In genomic region chr2:188293601-188294482, GRCh38 we compare ENCODE assay signal across 8 cellular contexts. TPM values are rescaled to one million over a fixed set of nuclear protein-coding genes. Genes with fewer than 3 reads are reported as not detected.
DNase-seq lines count a peak whose midpoint lies in the region; ATAC-seq, FAIRE-seq and TF ChIP-seq lines count a peak whose summit lies in the region.

No MANE protein-coding gene starts in this region.

- DNase-seq in AG09319 (ENCODE audit: extremely low read depth, low read depth) (peak; percentile 46), NCI-H1105 (lab: John Stamatoyannopoulos, UW) (peak; percentile 65), K562 (ENCODE audit: extremely low read depth in 1 of 4, low spot score in 3 of 4) (peak; percentile 17 to 67 (median 26)), small intestine (peak; percentile 76), cerebellum (ENCODE audit: low spot score) (no peak)

- H3K9me1 ChIP-seq in K562 (ENCODE audit: control insufficient read depth, insufficient read depth, low read length) = no peaks in the 10 kb centered on the region

- H3K36me3 ChIP-seq in K562 (ENCODE audit: control insufficient read depth, insufficient read depth, low read length) (no peaks in the 10 kb centered on the region), small intestine (ENCODE audit: control insufficient read depth in 2 of 2, insufficient read depth in 2 of 2, low read length in 2 of 2) (no peaks in the 10 kb centered on the region)

- TF ChIP-seq CTCF in AG09319 (IDR thresholded peaks at IDR 0.05; ENCODE audit: low read depth, low read length) (no peak), K562 (IDR thresholded peaks at IDR 0.05 in 2 of 3, conservative IDR thresholded peaks at IDR 0.05 in 1 of 3; ENCODE audit: insufficient read depth in 2 of 3, low read depth in 1 of 3, low read length in 3 of 3) (no peak)

- 0% methylated on average over 10 of the region's 10 CpGs for WGBS in K562 (ENCODE audit: insufficient coverage, low coverage, missing lambda C conversion rate)
- WGBS in small intestine, 3 donors = 7 to 25% (median 19%) methylated on average over 10 of the region's 10 CpGs

- peak overlapping the region; percentile 99 for H3K4me2 ChIP-seq in K562 (ENCODE audit: insufficient read depth, low read length)

- peak overlapping the region; percentile 75 for H3K4me3 ChIP-seq in K562
- H3K4me3 ChIP-seq in iPS-18c (ENCODE audit: insufficient read depth, low read depth, low read length) = peak overlapping the region; percentile 93
- H3K4me3 ChIP-seq in small intestine (ENCODE audit: low read depth in 1 of 2, low read length in 2 of 2) = peak overlapping the region in 1 of 2 donors; percentile 88

- H3K27me3 ChIP-seq in K562 (ENCODE audit: control insufficient read depth in 2 of 2, insufficient read depth in 2 of 2, low read length in 2 of 2) = no peaks in the 10 kb centered on the region
- H3K27me3 ChIP-seq in small intestine (ENCODE audit: control insufficient read depth in 2 of 2, insufficient read depth in 2 of 2, low read length in 2 of 2) = no peaks in the 10 kb centered on the region

- H4K20me1 ChIP-seq in K562 (replicated peaks; ENCODE audit: control insufficient read depth, insufficient read depth, low read length) = no peaks in the 10 kb centered on the region

- no peaks in the 10 kb centered on the region; the same call in 1 of the 2 replicates for H3K9me3 ChIP-seq in K562 (replicated peaks; ENCODE audit: control insufficient read depth, insufficient read depth, low read depth, low read length)
- no peaks in the 10 kb centered on the region for H3K9me3 ChIP-seq in iPS-18c (ENCODE audit: control insufficient read depth, insufficient read depth, low read length)
- no peaks in the 10 kb centered on the region for H3K9me3 ChIP-seq in small intestine (ENCODE audit: control insufficient read depth, low read depth)

- no peak for TF ChIP-seq RAD21 in K562 (CRISPR knock-in tag; conservative IDR thresholded peaks at IDR 0.05 in 1 of 2, IDR thresholded peaks at IDR 0.05 in 1 of 2)

- POLR2A ChIA-PET in K562 (lab: Yijun Ruan, JAX) = interaction anchor here (0.9 to 3.4 kb wide), 5 partner anchors 9 to 36 kb away, joined by 3 to 14 read pairs (median 4); no protein-coding TSS in a partner anchor

- intact Hi-C loops in K562 (cut with micrococcal nuclease) = loop anchor here (2.0 to 10.0 kb wide), 4 partner anchors 29 to 1151 kb away; partner anchors contain the start of gene WDR75

- H3K79me2 ChIP-seq in K562 (ENCODE audit: control insufficient read depth, insufficient read depth, low read length) = peaks cover 69% of the 10 kb centered on the region

- FAIRE-seq in K562 (lab: Jason Lieb, UNC) (peak; percentile 77), small intestine (lab: Jason Lieb, UNC) (no peak)

- in situ Hi-C loops in K562 (cut with MboI) = loop anchor here (5.0 kb wide), 1 partner anchor 68 kb away; no protein-coding TSS in a partner anchor

- H3K4me1 ChIP-seq in K562 (replicated peaks in 1 of 2; ENCODE audit: control insufficient read depth in 2 of 2, insufficient read depth in 2 of 2, low read length in 2 of 2) (peaks cover 0 to 15% of the 10 kb centered on the region in 2 experiments; a peak in 3 of 5 replicates), small intestine (ENCODE audit: control insufficient read depth in 2 of 2, insufficient read depth in 1 of 2, low read depth in 1 of 2, low read length in 1 of 2) (peaks cover 0 to 2% of the 10 kb centered on the region in 2 donors)

- CTCF ChIA-PET in K562 (lab: Yijun Ruan, JAX; ENCODE audit: low intra/inter-chr PET ratio) = no interaction called here

- H2AFZ ChIP-seq in K562 (ENCODE audit: low read depth, low read length) = peak overlapping the region; percentile 3; the same call in 1 of the 2 replicates

- ATAC-seq in K562 (peak; percentile 46), HG03045 (IDR thresholded peaks at IDR 0.05; ENCODE audit: unreplicated experiment) (no peak), HG03571 (IDR thresholded peaks at IDR 0.05; ENCODE audit: unreplicated experiment) (no peak)

- no peak for TF ChIP-seq POLR2A in K562 (conservative IDR thresholded peaks at IDR 0.05)

- H3K9ac ChIP-seq in K562 (ENCODE audit: insufficient read depth in 1 of 2, low read depth in 2 of 2, low read length in 2 of 2) = peak overlapping the region; percentile 82 to 86

- H3K27ac ChIP-seq in K562 (ENCODE audit: extremely low read depth, low read depth, low read length) = peak overlapping the region; percentile 96
- peak overlapping the region; percentile 90 to 95 for H3K27ac ChIP-seq in small intestine (ENCODE audit: low read depth in 1 of 2, low read length in 1 of 2)

- TSS peak; percentile 39 for BruUV-seq in K562 (replicated peaks; lab: Mats Ljungman, UMichigan)

- TF ChIP-seq EP300 in K562 (IDR thresholded peaks at IDR 0.05; ENCODE audit: low read length) = no peak

TF ChIP-seq in K562, 482 proteins besides CTCF, POLR2A, EP300 and RAD21 (continues in another document):
- TF ChIP-seq SMARCA4 (IDR thresholded peaks at IDR 0.05) (0 out of 2 replicates have a peak, but pooled peaks have one; percentile 31), RAD51 (IDR thresholded peaks at IDR 0.05; ENCODE audit: borderline replicate concordance, low read depth) (no peak), CBX3 (IDR thresholded peaks at IDR 0.05; ENCODE audit: borderline replicate concordance in 1 of 2, low read length in 2 of 2) (no peak), PCBP2 (IDR thresholded peaks at IDR 0.05; ENCODE audit: low read depth, low read length, poor library complexity, severe bottlenecking) (no peak), FOXA3 (CRISPR knock-in tag; conservative IDR thresholded peaks at IDR 0.05 in 1 of 2, IDR thresholded peaks at IDR 0.05 in 1 of 2) (no peak), THAP7 (CRISPR knock-in tag; IDR thresholded peaks at IDR 0.05) (no peak), THRAP3 (IDR thresholded peaks at IDR 0.05; ENCODE audit: borderline replicate concordance) (no peak), MEF2A (IDR thresholded peaks at IDR 0.05; ENCODE audit: control insufficient read depth, low read depth, low read length) (no peak), MLLT1 (IDR thresholded peaks at IDR 0.05) (no peak), U2AF1 (optimal IDR thresholded peaks at IDR 0.05; ENCODE audit: low read depth, low read length) (no peak)

RNA-seq across cellular contexts. Expression of gene GULP1, which starts 2.2 kb away (rescaled TPM):
- 22.0 and 32.1 TPM in 2 replicates for total RNA-seq in K562 (2011; cell fraction: chromatin; rRNA removed; ENCODE audit: low replicate concordance)
- 12.3 and 22.5 TPM in 2 replicates for total RNA-seq in K562 (2011; cell fraction: nucleolus; rRNA removed)
- total RNA-seq in K562 (2011; cell fraction: nucleoplasm; rRNA removed) = 24.6 and 32.9 TPM in 2 replicates
- total RNA-seq in K562 (2014; rRNA removed) (18.7 and 20.1 TPM in 2 replicates), K562 (2014; rRNA removed; fragmentation: Illumina TruSeq; extraction: Trizol) (25.3 and 28.2 TPM in 2 replicates), K562 (2015; rRNA removed; fragmentation: Illumina TruSeq; extraction: Trizol) (24.2 and 24.3 TPM in 2 replicates), K562 (2021) (19.5 and 22.8 TPM in 2 replicates), cerebellum (70.8 TPM)
- polyA plus RNA-seq in K562 (2011; rRNA removed) (16.3 and 17.4 TPM in 2 replicates), K562 (2014; fragmentation: Illumina TruSeq; extraction: Trizol) (21.0 and 24.9 TPM in 2 replicates), K562 (2014; fragmentation: Nextera tagmentation; extraction: Ambion mirVana) (1 to 10 TPM; 8.5 to 8.6 TPM), K562 (2014; rRNA removed) (21.0 and 23.8 TPM in 2 replicates), small intestine (10 to 100 TPM in 2 of 3 donors, 1 to 10 TPM in 1; 7.1 to 21.0 (median 16.8) TPM)
- 8.8 and 13.0 TPM in 2 replicates for polyA plus RNA-seq in K562 (2011; cell fraction: cytosol; rRNA removed)
- polyA plus RNA-seq in K562 (2011; cell fraction: nucleus; rRNA removed) = 11.8 and 16.0 TPM in 2 replicates
- 11.1 and 14.0 TPM in 2 replicates for polyA plus RNA-seq in K562 (2012)
- 23.2 and 28.7 TPM in 2 replicates for polyA minus RNA-seq in K562 (2011; rRNA and poly(A)+ RNA removed)
- polyA minus RNA-seq in K562 (2011; cell fraction: cytosol; rRNA and poly(A)+ RNA removed) = 14.6 and 17.6 TPM in 2 replicates
- polyA minus RNA-seq in K562 (2011; cell fraction: nucleus; rRNA and poly(A)+ RNA removed) = 29.1 and 49.5 TPM in 2 replicates
